Comparison of ENCODE assay signal across 8 cellular contexts in genomic region chr2:204177977-204178522, GRCh38.
A peak's percentile ranks its signal among the peaks of the same experiment; 100 is the strongest.
DNase-seq lines count a peak whose midpoint lies in the region; ATAC-seq and TF ChIP-seq lines count a peak whose summit lies in the region.

No MANE protein-coding gene starts in this region.

- H3K4me3 ChIP-seq in NB4 (ENCODE audit: low read depth, low read length), result no peak overlapping the region
- H3K4me3 ChIP-seq in fibroblast of villous mesenchyme (ENCODE audit: low read depth, low read length), result no peak overlapping the region
- H3K4me3 ChIP-seq in retinal pigment epithelial cell (ENCODE audit: low read length), result no peak overlapping the region

- TF ChIP-seq CTCF in NB4 (IDR thresholded peaks at IDR 0.05; ENCODE audit: low read depth, low read length) (peak; percentile 83), fibroblast of villous mesenchyme (IDR thresholded peaks at IDR 0.05; ENCODE audit: insufficient read depth, low read depth, low read length) (peak; percentile 66), retinal pigment epithelial cell (conservative IDR thresholded peaks at IDR 0.05; ENCODE audit: low read depth, low read length) (peak; percentile 58)

- TF ChIP-seq POLR2A in NB4 (IDR thresholded peaks at IDR 0.05; ENCODE audit: extremely low read depth, insufficient read length), result no peak

- DNase-seq in ELR (ENCODE audit: low read depth), result peak; percentile 24
- peak; percentile 47 for DNase-seq in NB4 (ENCODE audit: low read depth)
- peak; percentile 84 for DNase-seq in activated CD8-positive, alpha-beta memory T cell treated with anti-CD3 and anti-CD28 coated beads, Interleukin-2, amount 50 U/mL, for 48 hours
- peak; percentile 36 for DNase-seq in fibroblast of villous mesenchyme (ENCODE audit: low read depth)
- no peak for DNase-seq in retinal pigment epithelial cell (ENCODE audit: low read depth)
- DNase-seq in Ammon's horn (ENCODE audit: low spot score), result no peak

- ATAC-seq in GM21737 (IDR thresholded peaks at IDR 0.05; ENCODE audit: unreplicated experiment) (peak; percentile 64), HG03521 (IDR thresholded peaks at IDR 0.05; ENCODE audit: unreplicated experiment) (no peak)

Comparison
In these comparisons a context has a peak if more than half of its experiments do, and no peak if none do; other contexts are left out.
1. DNase-seq: peak in ELR (single experiment), NB4 (single experiment), activated CD8-positive, alpha-beta memory T cell treated with anti-CD3 and anti-CD28 coated beads, Interleukin-2, amount 50 U/mL, for 48 hours (single experiment) and fibroblast of villous mesenchyme (single experiment); none in retinal pigment epithelial cell (single experiment) and Ammon's horn (single experiment).
2. Peak in every context shown above with its lines, with median percentiles within 50 percentile points of each other: CTCF ChIP-seq.